In the genomic region with DNA sequence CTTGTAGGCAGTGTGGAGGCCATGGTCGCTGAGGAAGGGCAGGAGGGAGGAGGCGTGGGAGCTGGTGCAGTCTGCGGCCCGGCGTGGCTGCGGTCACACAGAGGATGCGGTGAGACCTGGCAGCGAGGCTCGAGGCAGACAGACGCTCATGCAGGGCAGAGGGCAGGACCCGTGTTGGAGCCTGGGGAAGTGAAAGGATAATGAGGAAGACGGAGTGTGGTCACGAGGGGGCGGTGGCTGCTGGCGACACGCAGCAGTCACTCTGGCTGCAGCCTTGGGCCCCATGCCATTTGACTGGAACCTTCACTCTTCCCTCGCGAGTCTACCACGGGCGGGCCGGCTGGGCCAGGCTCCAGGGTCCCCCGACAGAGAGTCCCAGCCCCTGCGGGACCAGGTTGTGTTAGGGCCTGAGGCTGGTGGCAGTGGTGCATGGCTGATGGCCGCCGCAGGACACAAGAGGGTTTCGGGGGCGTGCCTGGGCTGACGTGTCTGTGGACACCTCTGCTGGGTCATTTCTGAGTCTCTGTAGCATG, we compare ENCODE assay signal across 8 cellular contexts.
DNase-seq lines count a peak whose midpoint lies in the region; ATAC-seq and TF ChIP-seq lines count a peak whose summit lies in the region.
"Had no signal": no experiment of that assay in that cellular context is flagged by ENCODE, and none has a peak within 500 bp of the region (broad histone marks: within the 10 kb centered on the region; RNA-seq: fewer than 3 reads in every experiment).

No MANE protein-coding gene starts in this region.

- H3K4me3 ChIP-seq in heart left ventricle (no peak overlapping the region), SK-N-SH (ENCODE audit: low read depth in 2 of 2, low read length in 1 of 2) (no peak overlapping the region)

- H3K27ac ChIP-seq in heart left ventricle: peak overlapping the region in 1 of 12 donors; percentile 73
- H3K27ac ChIP-seq in SK-N-SH (ENCODE audit: low read depth in 2 of 2, low read length in 1 of 2): no peak overlapping the region

- no peaks in the 10 kb centered on the region for H3K9me3 Mint-ChIP-seq in stimulated activated naive B cell treated with anti-CD40 and anti-IgM and Interleukin-4, amounts not matched to agents 10 μg/mL and 1 μg/mL and 100 μg/mL, for 72 hours

- H3K4me3 Mint-ChIP-seq in stimulated activated naive B cell treated with anti-CD40 and anti-IgM and Interleukin-4, amounts not matched to agents 10 μg/mL and 1 μg/mL and 100 μg/mL, for 72 hours: peak overlapping the region in 1 of 2 donors; percentile 43

- no peaks in the 10 kb centered on the region for H3K9me2 ChIP-seq in SK-N-SH

- no peak overlapping the region for H3K9ac ChIP-seq in SK-N-SH

- POLR2A ChIA-PET in SK-N-SH (lab: Yijun Ruan, JAX): no interaction called here

- H3K36me3 Mint-ChIP-seq in stimulated activated naive B cell treated with anti-CD40 and anti-IgM and Interleukin-4, amounts not matched to agents 10 μg/mL and 1 μg/mL and 100 μg/mL, for 72 hours: peaks cover 0 to 1% of the 10 kb centered on the region in 2 donors

- peaks cover 23 to 30% of the 10 kb centered on the region in 2 donors for H3K27me3 Mint-ChIP-seq in stimulated activated naive B cell treated with anti-CD40 and anti-IgM and Interleukin-4, amounts not matched to agents 10 μg/mL and 1 μg/mL and 100 μg/mL, for 72 hours

- H3K9me3 ChIP-seq in heart left ventricle (no peaks in the 10 kb centered on the region), SK-N-SH (no peaks in the 10 kb centered on the region)

- ATAC-seq in GM21786 (IDR thresholded peaks at IDR 0.05; ENCODE audit: unreplicated experiment) (peak; percentile 65), heart left ventricle (peak; percentile 39 to 50 (median 44)), HG02840 (IDR thresholded peaks at IDR 0.05; ENCODE audit: low FRiP score, unreplicated experiment) (no peak)
- peak; percentile 95 for ATAC-seq in stimulated activated naive B cell treated with anti-CD40 and anti-IgM and Interleukin-4, amounts not matched to agents 10 μg/mL and 1 μg/mL and 100 μg/mL, for 72 hours (replicated peaks)

- H3K4me1 ChIP-seq in heart left ventricle: peaks cover 5 to 55% (median 37%) of the 10 kb centered on the region in 12 donors
- peaks cover 19 to 34% of the 10 kb centered on the region in 2 experiments for H3K4me1 ChIP-seq in SK-N-SH (ENCODE audit: control insufficient read depth in 1 of 2, insufficient read depth in 2 of 2, low read depth in 1 of 2, low read length in 1 of 2)

- TF ChIP-seq POLR2A in heart left ventricle (IDR thresholded peaks at IDR 0.05): no peak

- TF ChIP-seq EP300 in SK-N-SH (IDR thresholded peaks at IDR 0.05; ENCODE audit: borderline replicate concordance in 1 of 2, low read depth in 1 of 2, low read length in 1 of 2): no peak

- H2AFZ ChIP-seq in SK-N-SH (ENCODE audit: low read depth): no peak overlapping the region

- TF ChIP-seq CTCF in heart left ventricle (IDR thresholded peaks at IDR 0.05): no peak
- no peak for TF ChIP-seq CTCF in SK-N-SH (IDR thresholded peaks at IDR 0.05)

- CTCF ChIA-PET in SK-N-SH (lab: Yijun Ruan, JAX): no interaction called here

- H3F3A ChIP-seq in SK-N-SH (replicated peaks; ENCODE audit: insufficient read depth): peaks cover 29% of the 10 kb centered on the region

- intact Hi-C loops in heart left ventricle (cut with DNase I): no loop called here

- DNase-seq in OCI-M1 (lab: John Stamatoyannopoulos, UW) (peak; percentile 68), heart left ventricle (peak; percentile 72 to 86 (median 74)), H4 (ENCODE audit: low spot score) (no peak), SK-N-SH (no peak)
- DNase-seq in stimulated activated naive B cell treated with anti-CD40 and anti-IgM and Interleukin-4, amounts not matched to agents 10 μg/mL and 1 μg/mL and 100 μg/mL, for 72 hours: peak; percentile 69
- DNase-seq: stimulated activated naive CD4-positive, alpha-beta T cell treated with Interleukin-2 at 50 U/mL for 16 hours had no signal

- H4K20me1 ChIP-seq in SK-N-SH (ENCODE audit: insufficient read depth): peaks cover 25% of the 10 kb centered on the region

- H3K4me2 ChIP-seq in SK-N-SH: no peak overlapping the region

- H3K79me2 ChIP-seq in SK-N-SH (ENCODE audit: insufficient read depth): peaks cover 50% of the 10 kb centered on the region

- H3K27me3 ChIP-seq in heart left ventricle: no peaks in the 10 kb centered on the region
- no peaks in the 10 kb centered on the region for H3K27me3 ChIP-seq in SK-N-SH (ENCODE audit: insufficient read depth)

- TF ChIP-seq RAD21 in SK-N-SH (IDR thresholded peaks at IDR 0.05; ENCODE audit: low read length): no peak

- peaks cover 19 to 47% of the 10 kb centered on the region in 2 donors for H3K4me1 Mint-ChIP-seq in stimulated activated naive B cell treated with anti-CD40 and anti-IgM and Interleukin-4, amounts not matched to agents 10 μg/mL and 1 μg/mL and 100 μg/mL, for 72 hours

- H3K36me3 ChIP-seq in heart left ventricle (peaks cover 0 to 3% (median 0%) of the 10 kb centered on the region in 9 donors), SK-N-SH (replicated peaks in 1 of 2; ENCODE audit: control insufficient read depth in 1 of 2, insufficient read depth in 2 of 2, low read length in 1 of 2) (peaks cover 0 to 12% of the 10 kb centered on the region in 2 experiments)

- peak overlapping the region; percentile 48 for H3K27ac Mint-ChIP-seq in stimulated activated naive B cell treated with anti-CD40 and anti-IgM and Interleukin-4, amounts not matched to agents 10 μg/mL and 1 μg/mL and 100 μg/mL, for 72 hours

- 62 to 73% (median 70%) methylated on average over 21 to 28 of the region's 28 CpGs for WGBS in heart left ventricle, 4 donors
- 94% methylated on average over 21 of the region's 28 CpGs for WGBS in SK-N-SH (ENCODE audit: low lambda C conversion rate)

TF ChIP-seq in SK-N-SH, 30 proteins besides CTCF, POLR2A, EP300 and RAD21:
- TF ChIP-seq FOXJ3 (CRISPR knock-in tag; IDR thresholded peaks at IDR 0.05): no peak
- TF ChIP-seq, protein P1, sequence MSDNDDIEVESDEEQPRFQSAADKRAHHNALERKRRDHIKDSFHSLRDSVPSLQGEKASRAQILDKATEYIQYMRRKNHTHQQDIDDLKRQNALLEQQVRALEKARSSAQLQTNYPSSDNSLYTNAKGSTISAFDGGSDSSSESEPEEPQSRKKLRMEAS (IDR thresholded peaks at IDR 0.05; ENCODE audit: low read depth): no peak
- TF ChIP-seq FOXM1 (IDR thresholded peaks at IDR 0.05; ENCODE audit: low read depth): no peak
- TF ChIP-seq, protein P2, sequence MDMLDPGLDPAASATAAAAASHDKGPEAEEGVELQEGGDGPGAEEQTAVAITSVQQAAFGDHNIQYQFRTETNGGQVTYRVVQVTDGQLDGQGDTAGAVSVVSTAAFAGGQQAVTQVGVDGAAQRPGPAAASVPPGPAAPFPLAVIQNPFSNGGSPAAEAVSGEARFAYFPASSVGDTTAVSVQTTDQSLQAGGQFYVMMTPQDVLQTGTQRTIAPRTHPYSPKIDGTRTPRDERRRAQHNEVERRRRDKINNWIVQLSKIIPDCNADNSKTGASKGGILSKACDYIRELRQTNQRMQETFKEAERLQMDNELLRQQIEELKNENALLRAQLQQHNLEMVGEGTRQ (IDR thresholded peaks at IDR 0.05; ENCODE audit: borderline replicate concordance, low read depth, low read length): no peak
- no peak for TF ChIP-seq NRF1 (IDR thresholded peaks at IDR 0.05; ENCODE audit: low read depth, low read length)
- TF ChIP-seq USF1 (IDR thresholded peaks at IDR 0.05; ENCODE audit: borderline replicate concordance, low read depth): no peak
- no peak for TF ChIP-seq FOSL2 (IDR thresholded peaks at IDR 0.05; ENCODE audit: borderline replicate concordance, low read depth)
- TF ChIP-seq MXI1 (IDR thresholded peaks at IDR 0.05; ENCODE audit: low read depth, low read length): no peak
- TF ChIP-seq YY1 (IDR thresholded peaks at IDR 0.05; ENCODE audit: low read depth): no peak
- TF ChIP-seq, protein P3, sequence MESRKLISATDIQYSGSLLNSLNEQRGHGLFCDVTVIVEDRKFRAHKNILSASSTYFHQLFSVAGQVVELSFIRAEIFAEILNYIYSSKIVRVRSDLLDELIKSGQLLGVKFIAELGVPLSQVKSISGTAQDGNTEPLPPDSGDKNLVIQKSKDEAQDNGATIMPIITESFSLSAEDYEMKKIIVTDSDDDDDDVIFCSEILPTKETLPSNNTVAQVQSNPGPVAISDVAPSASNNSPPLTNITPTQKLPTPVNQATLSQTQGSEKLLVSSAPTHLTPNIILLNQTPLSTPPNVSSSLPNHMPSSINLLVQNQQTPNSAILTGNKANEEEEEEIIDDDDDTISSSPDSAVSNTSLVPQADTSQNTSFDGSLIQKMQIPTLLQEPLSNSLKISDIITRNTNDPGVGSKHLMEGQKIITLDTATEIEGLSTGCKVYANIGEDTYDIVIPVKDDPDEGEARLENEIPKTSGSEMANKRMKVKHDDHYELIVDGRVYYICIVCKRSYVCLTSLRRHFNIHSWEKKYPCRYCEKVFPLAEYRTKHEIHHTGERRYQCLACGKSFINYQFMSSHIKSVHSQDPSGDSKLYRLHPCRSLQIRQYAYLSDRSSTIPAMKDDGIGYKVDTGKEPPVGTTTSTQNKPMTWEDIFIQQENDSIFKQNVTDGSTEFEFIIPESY (IDR thresholded peaks at IDR 0.05; ENCODE audit: borderline replicate concordance, low read depth): no peak
- TF ChIP-seq, protein P4, sequence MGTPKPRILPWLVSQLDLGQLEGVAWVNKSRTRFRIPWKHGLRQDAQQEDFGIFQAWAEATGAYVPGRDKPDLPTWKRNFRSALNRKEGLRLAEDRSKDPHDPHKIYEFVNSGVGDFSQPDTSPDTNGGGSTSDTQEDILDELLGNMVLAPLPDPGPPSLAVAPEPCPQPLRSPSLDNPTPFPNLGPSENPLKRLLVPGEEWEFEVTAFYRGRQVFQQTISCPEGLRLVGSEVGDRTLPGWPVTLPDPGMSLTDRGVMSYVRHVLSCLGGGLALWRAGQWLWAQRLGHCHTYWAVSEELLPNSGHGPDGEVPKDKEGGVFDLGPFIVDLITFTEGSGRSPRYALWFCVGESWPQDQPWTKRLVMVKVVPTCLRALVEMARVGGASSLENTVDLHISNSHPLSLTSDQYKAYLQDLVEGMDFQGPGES (IDR thresholded peaks at IDR 0.05; ENCODE audit: low read depth, low read length): no peak

Comparison
In these comparisons a context has a peak if more than half of its experiments do, and no peak if none do; other contexts are left out.
1. DNase-seq: peak in OCI-M1 (single experiment), heart left ventricle (5 of 5) and stimulated activated naive B cell treated with anti-CD40 and anti-IgM and Interleukin-4, amounts not matched to agents 10 μg/mL and 1 μg/mL and 100 μg/mL, for 72 hours (single experiment); none in H4 (single experiment) and SK-N-SH (single experiment).